16 cellular contexts compared by ENCODE assay signal in the genomic region with DNA sequence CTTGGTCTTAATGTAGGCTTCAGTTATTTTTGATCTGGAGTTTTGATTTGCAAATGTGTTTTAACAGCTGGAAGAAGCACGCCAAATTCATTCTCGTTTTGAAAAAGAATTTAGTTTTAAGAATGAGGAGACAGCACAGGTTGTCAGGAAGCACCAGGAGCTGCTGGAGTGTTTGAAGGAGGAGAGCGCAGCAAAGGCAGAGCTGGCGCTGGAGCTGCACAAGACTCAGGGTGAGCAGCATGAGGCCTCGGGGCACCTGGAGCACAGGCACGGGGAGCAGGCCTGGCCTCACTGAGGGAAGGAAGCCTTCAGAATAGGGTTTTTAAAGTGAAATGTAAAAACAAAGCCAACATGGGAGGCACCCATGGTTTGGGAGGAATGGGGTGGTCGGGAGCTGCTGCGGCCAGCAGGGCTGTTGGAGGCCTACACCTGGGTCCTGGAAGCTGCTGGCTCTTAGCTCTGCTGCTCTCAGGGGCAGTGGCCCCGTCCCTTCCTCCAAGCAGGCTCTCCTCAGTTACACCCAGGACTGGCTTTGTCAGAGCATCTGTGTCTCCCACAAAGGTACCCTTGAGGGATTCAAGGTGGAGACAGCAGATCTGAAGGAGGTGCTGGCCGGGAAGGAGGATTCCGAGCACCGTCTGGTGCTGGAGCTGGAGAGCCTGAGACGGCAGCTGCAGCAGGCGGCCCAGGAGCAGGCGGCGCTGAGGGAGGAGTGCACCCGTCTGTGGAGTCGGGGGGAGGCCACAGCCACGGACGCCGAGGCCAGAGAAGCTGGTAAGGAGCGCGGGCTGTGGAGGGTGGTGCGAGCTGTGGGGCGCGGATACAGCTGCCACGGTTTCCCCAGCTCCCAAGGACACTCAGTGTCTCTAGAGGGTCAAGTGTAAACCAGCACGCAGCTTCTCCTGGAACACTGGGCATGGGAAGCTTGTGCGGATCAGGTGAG.
"Had no signal": no experiment of that assay in that cellular context is flagged by ENCODE, and none has a peak within 500 bp of the region (broad histone marks: within the 10 kb centered on the region; RNA-seq: fewer than 3 reads in every experiment).

No MANE protein-coding gene starts in this region.

- H3K4me3 ChIP-seq: pancreas, suprapubic skin had no signal

- H3K27ac ChIP-seq: pancreas, suprapubic skin had no signal

- H3K9me3 ChIP-seq: pancreas, suprapubic skin had no signal

- H3K36me3 ChIP-seq: pancreas had no signal

- DNase-seq: activated CD4-positive, alpha-beta T cell treated with anti-CD3 and anti-CD28 coated beads for 1 hour; activated CD4-positive, alpha-beta T cell treated with anti-CD3 and anti-CD28 coated beads, Interleukin-2, amount 50 U/mL, for 4 hours; activated naive CD4-positive, alpha-beta T cell; activated T-cell treated with anti-CD3 and anti-CD28 coated beads for 4 hours; hippocampal formation; pancreas; retina; stimulated activated CD4-positive, alpha-beta T cell treated with anti-CD3 and anti-CD28 coated beads, Interleukin-2, amount 100 ng/mL, for 48 hours; stimulated activated naive CD4-positive, alpha-beta T cell treated with Interleukin-2 at 50 U/mL for 16 hours; T-cell; T1000; trophoblast cell had no signal

- FAIRE-seq: astrocyte, colon, pancreas had no signal

- H3K4me1 ChIP-seq: pancreas had no signal

- ATAC-seq: esophagus mucosa, pancreas, T-cell had no signal

- H3K27me3 ChIP-seq: pancreas, suprapubic skin had no signal
